In the genomic region with DNA sequence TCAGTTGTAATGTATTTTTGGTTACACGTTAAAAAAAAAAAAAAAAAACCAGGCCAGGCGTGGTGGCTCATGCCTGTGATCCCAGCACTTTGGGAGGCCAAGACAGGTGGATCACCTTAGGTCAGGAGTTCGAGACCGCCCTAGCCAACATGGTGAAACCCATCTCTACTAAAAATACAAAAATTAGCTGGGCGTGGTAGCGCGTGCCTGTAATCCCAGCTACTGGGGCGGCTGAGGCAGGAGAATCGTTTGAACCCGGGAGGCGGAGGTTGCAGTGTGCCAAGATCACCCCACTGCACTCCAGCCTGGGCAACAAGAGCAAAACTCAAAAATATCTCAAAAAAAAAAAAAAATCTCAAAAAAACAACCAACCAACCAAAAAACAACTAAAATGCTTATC, we compare ENCODE assay signal across 1 cellular context.
A peak's percentile ranks its signal among the peaks of the same experiment; 100 is the strongest.
TF ChIP-seq lines count a peak whose summit lies in the region.

No MANE protein-coding gene starts in this region.

TF ChIP-seq in K562, 482 proteins besides CTCF, POLR2A, EP300 and RAD21:
- TF ChIP-seq, protein P1, sequence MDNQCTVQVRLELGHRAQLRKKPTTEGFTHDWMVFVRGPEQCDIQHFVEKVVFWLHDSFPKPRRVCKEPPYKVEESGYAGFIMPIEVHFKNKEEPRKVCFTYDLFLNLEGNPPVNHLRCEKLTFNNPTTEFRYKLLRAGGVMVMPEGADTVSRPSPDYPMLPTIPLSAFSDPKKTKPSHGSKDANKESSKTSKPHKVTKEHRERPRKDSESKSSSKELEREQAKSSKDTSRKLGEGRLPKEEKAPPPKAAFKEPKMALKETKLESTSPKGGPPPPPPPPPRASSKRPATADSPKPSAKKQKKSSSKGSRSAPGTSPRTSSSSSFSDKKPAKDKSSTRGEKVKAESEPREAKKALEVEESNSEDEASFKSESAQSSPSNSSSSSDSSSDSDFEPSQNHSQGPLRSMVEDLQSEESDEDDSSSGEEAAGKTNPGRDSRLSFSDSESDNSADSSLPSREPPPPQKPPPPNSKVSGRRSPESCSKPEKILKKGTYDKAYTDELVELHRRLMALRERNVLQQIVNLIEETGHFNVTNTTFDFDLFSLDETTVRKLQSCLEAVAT (IDR thresholded peaks at IDR 0.05) = 0 out of 4 replicates have a peak, but pooled peaks of 1 of the 2 experiments have one; percentile 63
- TF ChIP-seq C11orf30 (IDR thresholded peaks at IDR 0.05; ENCODE audit: low read depth) = peak; percentile 41; the same call in 1 of the 2 replicates
- TF ChIP-seq, protein P2, sequence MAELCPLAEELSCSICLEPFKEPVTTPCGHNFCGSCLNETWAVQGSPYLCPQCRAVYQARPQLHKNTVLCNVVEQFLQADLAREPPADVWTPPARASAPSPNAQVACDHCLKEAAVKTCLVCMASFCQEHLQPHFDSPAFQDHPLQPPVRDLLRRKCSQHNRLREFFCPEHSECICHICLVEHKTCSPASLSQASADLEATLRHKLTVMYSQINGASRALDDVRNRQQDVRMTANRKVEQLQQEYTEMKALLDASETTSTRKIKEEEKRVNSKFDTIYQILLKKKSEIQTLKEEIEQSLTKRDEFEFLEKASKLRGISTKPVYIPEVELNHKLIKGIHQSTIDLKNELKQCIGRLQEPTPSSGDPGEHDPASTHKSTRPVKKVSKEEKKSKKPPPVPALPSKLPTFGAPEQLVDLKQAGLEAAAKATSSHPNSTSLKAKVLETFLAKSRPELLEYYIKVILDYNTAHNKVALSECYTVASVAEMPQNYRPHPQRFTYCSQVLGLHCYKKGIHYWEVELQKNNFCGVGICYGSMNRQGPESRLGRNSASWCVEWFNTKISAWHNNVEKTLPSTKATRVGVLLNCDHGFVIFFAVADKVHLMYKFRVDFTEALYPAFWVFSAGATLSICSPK (IDR thresholded peaks at IDR 0.05; ENCODE audit: borderline replicate concordance) = 0 out of 2 replicates have a peak, but pooled peaks have one; percentile 27
- peak; percentile 74 for TF ChIP-seq ZNF316 (IDR thresholded peaks at IDR 0.05)
- 0 out of 2 replicates have a peak, but pooled peaks have one; percentile 31 for TF ChIP-seq HLTF (IDR thresholded peaks at IDR 0.05)
- TF ChIP-seq ADNP (tag; IDR thresholded peaks at IDR 0.05) = 0 out of 2 replicates have a peak, but pooled peaks have one; percentile 29
